13 cellular contexts compared by ENCODE assay signal in genomic region chr2:116719841-116720240, GRCh38.
DNase-seq lines count a peak whose midpoint lies in the region; ATAC-seq and TF ChIP-seq lines count a peak whose summit lies in the region.
"Had no signal": no experiment of that assay in that cellular context is flagged by ENCODE, and none has a peak within 500 bp of the region (broad histone marks: within the 10 kb centered on the region; RNA-seq: fewer than 3 reads in every experiment).

No MANE protein-coding gene starts in this region.

- no peak for ATAC-seq in GM19395 (IDR thresholded peaks at IDR 0.05; ENCODE audit: unreplicated experiment)

- no peaks in the 10 kb centered on the region for H3K9me3 ChIP-seq in testis
- H3K9me3 ChIP-seq: pancreas had no signal

- H3K4me1 Mint-ChIP-seq in activated CD4-positive, alpha-beta memory T cell treated with anti-CD3 and anti-CD28 coated beads, Interleukin-2, amount 10 ng/mL, durations not matched to agents 7 days and 5 days = no peaks in the 10 kb centered on the region
- H3K4me1 Mint-ChIP-seq: activated naive CD8-positive, alpha-beta T cell treated with anti-CD3 and anti-CD28 coated beads for 36 hours had no signal

- peak; percentile 92 for DNase-seq in DMS153 (lab: John Stamatoyannopoulos, UW)
- DNase-seq in NCI-H1694 treated with DMSO at 0.1 percent for 48 hours (lab: John Stamatoyannopoulos, UW) = peak; percentile 28
- DNase-seq in RKO (ENCODE audit: low spot score) = peak; percentile 48
- peak; percentile 24 for DNase-seq in fibroblast of pulmonary artery (ENCODE audit: low read depth)
- DNase-seq in substantia nigra (lab: John Stamatoyannopoulos, UW) = no peak
- no peak for DNase-seq in activated CD4-positive, alpha-beta memory T cell treated with anti-CD3 and anti-CD28 coated beads, Interleukin-2, amount 10 ng/mL, durations not matched to agents 7 days and 5 days
- DNase-seq in testis = no peak
- DNase-seq: activated naive CD8-positive, alpha-beta T cell treated with anti-CD3 and anti-CD28 coated beads for 36 hours; dorsolateral prefrontal cortex; GF-D8; stimulated activated naive CD4-positive, alpha-beta T cell treated with Interleukin-2 at 50 U/mL for 16 hours had no signal

- CTCF ChIA-PET in activated CD4-positive, alpha-beta memory T cell treated with anti-CD3 and anti-CD28 coated beads, Interleukin-2, amount 10 ng/mL, durations not matched to agents 7 days and 5 days (lab: Charles Lee) = no interaction called here

- no peaks in the 10 kb centered on the region for H3K27me3 Mint-ChIP-seq in activated CD4-positive, alpha-beta memory T cell treated with anti-CD3 and anti-CD28 coated beads, Interleukin-2, amount 10 ng/mL, durations not matched to agents 7 days and 5 days
- H3K27me3 Mint-ChIP-seq: activated naive CD8-positive, alpha-beta T cell treated with anti-CD3 and anti-CD28 coated beads for 36 hours had no signal

- H3K4me1 ChIP-seq in testis = no peaks in the 10 kb centered on the region
- H3K4me1 ChIP-seq: pancreas had no signal

- no peak for TF ChIP-seq POLR2A in testis (IDR thresholded peaks at IDR 0.05)

- H3K36me3 ChIP-seq in testis (ENCODE audit: low read depth, missing control alignments) = no peaks in the 10 kb centered on the region
- H3K36me3 ChIP-seq: pancreas had no signal

- H3K27ac ChIP-seq in substantia nigra (ENCODE audit: low read depth, low read length, poor library complexity, severe bottlenecking) (no peak overlapping the region), testis (no peak overlapping the region)
- H3K27ac ChIP-seq: dorsolateral prefrontal cortex, pancreas had no signal

- H3K27me3 ChIP-seq in testis = no peaks in the 10 kb centered on the region
- H3K27me3 ChIP-seq: dorsolateral prefrontal cortex, pancreas had no signal

- TF ChIP-seq CTCF in fibroblast of pulmonary artery (IDR thresholded peaks at IDR 0.05; ENCODE audit: low read length, missing control alignments) (no peak), testis (IDR thresholded peaks at IDR 0.05) (no peak)

- 67 to 71% methylated on average over 2 of the region's 2 CpGs for WGBS in testis, 2 donors

- H3K4me3 ChIP-seq in fibroblast of pulmonary artery (replicated peaks; ENCODE audit: low read depth, low read length) (no peak overlapping the region), testis (no peak overlapping the region)
- H3K4me3 ChIP-seq: dorsolateral prefrontal cortex, pancreas had no signal

- intact Hi-C loops in testis (cut with DNase I; ENCODE audit: low total_unique reads) = no loop called here

- H3K27ac Mint-ChIP-seq in activated CD4-positive, alpha-beta memory T cell treated with anti-CD3 and anti-CD28 coated beads, Interleukin-2, amount 10 ng/mL, durations not matched to agents 7 days and 5 days = no peak overlapping the region
- H3K27ac Mint-ChIP-seq: activated naive CD8-positive, alpha-beta T cell treated with anti-CD3 and anti-CD28 coated beads for 36 hours had no signal

- POLR2A ChIA-PET in activated CD4-positive, alpha-beta memory T cell treated with anti-CD3 and anti-CD28 coated beads, Interleukin-2, amount 10 ng/mL, durations not matched to agents 7 days and 5 days (lab: Charles Lee) = no interaction called here

- peaks cover 16% of the 10 kb centered on the region for H3K9me3 Mint-ChIP-seq in activated CD4-positive, alpha-beta memory T cell treated with anti-CD3 and anti-CD28 coated beads, Interleukin-2, amount 10 ng/mL, durations not matched to agents 7 days and 5 days

- H3K4me3 Mint-ChIP-seq in activated CD4-positive, alpha-beta memory T cell treated with anti-CD3 and anti-CD28 coated beads, Interleukin-2, amount 10 ng/mL, durations not matched to agents 7 days and 5 days = no peak overlapping the region
- H3K4me3 Mint-ChIP-seq: activated naive CD8-positive, alpha-beta T cell treated with anti-CD3 and anti-CD28 coated beads for 36 hours had no signal

- no peaks in the 10 kb centered on the region for H3K36me3 Mint-ChIP-seq in activated CD4-positive, alpha-beta memory T cell treated with anti-CD3 and anti-CD28 coated beads, Interleukin-2, amount 10 ng/mL, durations not matched to agents 7 days and 5 days (ENCODE audit: low read depth)
- H3K36me3 Mint-ChIP-seq: activated naive CD8-positive, alpha-beta T cell treated with anti-CD3 and anti-CD28 coated beads for 36 hours had no signal

Comparison
In these comparisons a context has a peak if more than half of its experiments do, and no peak if none do; other contexts are left out.
1. DNase-seq: peak in DMS153 (single experiment), NCI-H1694 treated with DMSO at 0.1 percent for 48 hours (single experiment), RKO (single experiment) and fibroblast of pulmonary artery (single experiment); none in substantia nigra (0 of 49), activated CD4-positive, alpha-beta memory T cell treated with anti-CD3 and anti-CD28 coated beads, Interleukin-2, amount 10 ng/mL, durations not matched to agents 7 days and 5 days (single experiment) and testis (single experiment).